In genomic region chr20:22490287-22491187, GRCh38 we compare ENCODE assay signal across 1 cellular context.
A peak's percentile ranks its signal among the peaks of the same experiment; 100 is the strongest.
TF ChIP-seq lines count a peak whose summit lies in the region.

No MANE protein-coding gene starts in this region.

TF ChIP-seq in HepG2, 621 proteins besides CTCF, POLR2A, EP300 and RAD21 (continued from another document and continues in another):
- TF ChIP-seq DZIP1 (CRISPR knock-in tag; IDR thresholded peaks at IDR 0.05) (no peak), ZNF34 (CRISPR knock-in tag; IDR thresholded peaks at IDR 0.05; ENCODE audit: borderline replicate concordance) (peak; percentile 51; the same call in 1 of the 2 replicates), SKI (IDR thresholded peaks at IDR 0.05; ENCODE audit: partially characterized antibody) (peak; percentile 89), ZNF207 (IDR thresholded peaks at IDR 0.05; ENCODE audit: borderline replicate concordance) (no peak), ZNF326 (CRISPR knock-in tag; IDR thresholded peaks at IDR 0.05; ENCODE audit: borderline replicate concordance) (no peak), ZNF574 (CRISPR knock-in tag; IDR thresholded peaks at IDR 0.05) (peak; percentile 86), ZNF253 (CRISPR knock-in tag; IDR thresholded peaks at IDR 0.05; ENCODE audit: borderline replicate concordance) (no peak), ZNF563 (CRISPR knock-in tag; IDR thresholded peaks at IDR 0.05) (peak; percentile 78; the same call in 1 of the 2 replicates), IKZF1 (IDR thresholded peaks at IDR 0.05) (no peak), MXD1 (CRISPR knock-in tag; IDR thresholded peaks at IDR 0.05) (peak; percentile 94), GABPB1 (CRISPR knock-in tag; IDR thresholded peaks at IDR 0.05) (peak; percentile 69), REL (CRISPR knock-in tag; conservative IDR thresholded peaks at IDR 0.05) (0 out of 2 replicates have a peak, but pooled peaks have one; percentile 82), SNRNP70 (IDR thresholded peaks at IDR 0.05; ENCODE audit: low read depth, low read length) (no peak), DMAP1 (CRISPR knock-in tag; IDR thresholded peaks at IDR 0.05) (peak; percentile 93), ZNF644 (CRISPR knock-in tag; IDR thresholded peaks at IDR 0.05; ENCODE audit: low read depth) (peak; percentile 95), RFX3 (CRISPR knock-in tag; IDR thresholded peaks at IDR 0.05) (peak; percentile 39; the same call in 1 of the 2 replicates), SMARCC2 (IDR thresholded peaks at IDR 0.05) (no peak), ZBTB37 (CRISPR knock-in tag; IDR thresholded peaks at IDR 0.05) (peak; percentile 79), ARNT2 (CRISPR knock-in tag; IDR thresholded peaks at IDR 0.05; ENCODE audit: low read depth) (peak; percentile 15; the same call in 1 of the 2 replicates), CBFB (CRISPR knock-in tag; IDR thresholded peaks at IDR 0.05) (peak; percentile 24; the same call in 1 of the 2 replicates), NFKB2 (CRISPR knock-in tag; IDR thresholded peaks at IDR 0.05; ENCODE audit: borderline replicate concordance) (peak; percentile 86; the same call in 1 of the 2 replicates), ZFP36 (IDR thresholded peaks at IDR 0.05; ENCODE audit: borderline replicate concordance, low read depth, low read length, partially characterized antibody) (no peak), CERS6 (CRISPR knock-in tag; IDR thresholded peaks at IDR 0.05) (no peak), ZNF343 (CRISPR knock-in tag; IDR thresholded peaks at IDR 0.05) (no peak; the same call in 1 of the 2 replicates), YEATS2 (CRISPR knock-in tag; IDR thresholded peaks at IDR 0.05; ENCODE audit: borderline replicate concordance) (peak; percentile 64; the same call in 1 of the 2 replicates), HOMEZ (CRISPR knock-in tag; IDR thresholded peaks at IDR 0.05; ENCODE audit: low read depth) (peak; percentile 94), HES4 (CRISPR knock-in tag; IDR thresholded peaks at IDR 0.05; ENCODE audit: borderline replicate concordance) (no peak), TMF1 (CRISPR knock-in tag; IDR thresholded peaks at IDR 0.05; ENCODE audit: low read depth) (no peak), ZBTB3 (CRISPR knock-in tag; IDR thresholded peaks at IDR 0.05; ENCODE audit: borderline replicate concordance, low read depth) (0 out of 2 replicates have a peak, but pooled peaks have one; percentile 22), SMYD3 (CRISPR knock-in tag; IDR thresholded peaks at IDR 0.05) (no peak; the same call in 1 of the 2 replicates), ZNF691 (CRISPR knock-in tag; IDR thresholded peaks at IDR 0.05; ENCODE audit: borderline replicate concordance, low read depth) (0 out of 2 replicates have a peak, but pooled peaks have one; percentile 81), TBX2 (CRISPR knock-in tag; IDR thresholded peaks at IDR 0.05; ENCODE audit: borderline replicate concordance) (peak; percentile 91), POLR2AphosphoS5 (IDR thresholded peaks at IDR 0.05; ENCODE audit: low read depth, low read length) (peak; percentile 71), STAG1 (CRISPR knock-in tag; IDR thresholded peaks at IDR 0.05) (peak; percentile 81), MIER2 (CRISPR knock-in tag; IDR thresholded peaks at IDR 0.05) (peak; percentile 89), SOX6 (IDR thresholded peaks at IDR 0.05) (no peak), SOX6 (CRISPR knock-in tag; IDR thresholded peaks at IDR 0.05) (peak; percentile 99), FOXJ3 (CRISPR knock-in tag; IDR thresholded peaks at IDR 0.05; ENCODE audit: borderline replicate concordance) (peak; percentile 83; the same call in 1 of the 2 replicates), HNRNPK (IDR thresholded peaks at IDR 0.05; ENCODE audit: low read depth, low read length, poor library complexity, severe bottlenecking) (no peak), ZZZ3 (CRISPR knock-in tag; IDR thresholded peaks at IDR 0.05; ENCODE audit: borderline replicate concordance) (0 out of 2 replicates have a peak, but pooled peaks have one; percentile 31), U2AF1 (optimal IDR thresholded peaks at IDR 0.05; ENCODE audit: low read depth, low read length) (no peak), SP140L (CRISPR knock-in tag; IDR thresholded peaks at IDR 0.05; ENCODE audit: borderline replicate concordance) (0 out of 2 replicates have a peak, but pooled peaks have one; percentile 62), YEATS4 (CRISPR knock-in tag; IDR thresholded peaks at IDR 0.05; ENCODE audit: borderline replicate concordance) (peak; percentile 72), ZNF749 (CRISPR knock-in tag; IDR thresholded peaks at IDR 0.05; ENCODE audit: borderline replicate concordance) (0 out of 2 replicates have a peak, but pooled peaks have one; percentile 74), ZNF138 (CRISPR knock-in tag; IDR thresholded peaks at IDR 0.05; ENCODE audit: low read depth) (peak; percentile 93), TIGD3 (CRISPR knock-in tag; IDR thresholded peaks at IDR 0.05; ENCODE audit: borderline replicate concordance) (no peak), DMTF1 (CRISPR knock-in tag; IDR thresholded peaks at IDR 0.05) (0 out of 2 replicates have a peak, but pooled peaks have one; percentile 37), GTF3A (CRISPR knock-in tag; conservative IDR thresholded peaks at IDR 0.05) (0 out of 2 replicates have a peak, but pooled peaks have one; percentile 21), KAT2B (IDR thresholded peaks at IDR 0.05; ENCODE audit: borderline replicate concordance, low read depth, low read length) (no peak), ZMYM4 (CRISPR knock-in tag; IDR thresholded peaks at IDR 0.05) (peak; percentile 92; the same call in 1 of the 2 replicates), CHD4 (IDR thresholded peaks at IDR 0.05; ENCODE audit: borderline replicate concordance, low read length) (peak; percentile 96), NCOA2 (CRISPR knock-in tag; IDR thresholded peaks at IDR 0.05) (peak; percentile 78)
